Comparison of ENCODE assay signal across 8 cellular contexts in the genomic region with DNA sequence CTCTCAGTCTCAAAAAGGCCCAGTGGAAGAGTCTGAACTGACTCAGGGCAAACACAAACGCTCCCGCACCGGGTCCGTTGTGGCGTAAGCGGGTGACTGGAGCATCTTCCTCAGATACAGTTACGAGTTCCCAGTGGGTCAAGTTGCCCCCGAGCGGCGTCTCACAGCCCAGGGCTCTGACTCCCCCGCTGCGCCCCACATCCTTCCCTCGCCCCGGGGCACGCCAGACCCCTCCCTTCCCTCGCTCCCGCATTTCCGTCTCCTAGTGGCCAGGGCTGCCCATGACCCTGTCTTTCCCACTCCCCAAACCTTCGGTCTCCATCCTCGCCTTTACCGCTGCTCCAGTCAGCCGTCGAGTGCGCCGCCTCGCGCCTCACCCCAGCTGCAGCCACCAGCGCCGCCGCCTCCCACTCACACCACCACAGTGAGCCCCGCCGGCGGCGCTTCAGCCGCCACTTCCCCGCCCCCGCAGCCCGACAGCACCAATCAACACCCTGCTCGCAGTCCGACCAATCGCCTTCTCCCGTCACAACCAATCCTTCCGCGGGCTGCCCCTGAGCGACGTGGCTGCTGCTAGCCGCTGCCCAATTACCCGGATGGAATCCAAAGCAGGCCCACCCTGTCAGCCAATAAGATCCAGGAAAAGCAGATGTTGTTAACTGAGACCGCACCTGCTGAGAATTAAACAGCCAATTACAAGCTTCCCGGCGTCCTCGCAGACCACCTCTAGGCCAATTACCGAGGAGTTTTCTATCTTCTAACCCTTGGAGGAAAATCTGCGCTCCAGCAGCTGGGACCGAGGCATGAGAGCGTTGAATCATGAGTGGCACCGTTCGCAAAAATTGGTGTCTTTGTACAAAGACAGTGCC. TPM values are rescaled to one million over a fixed set of nuclear protein-coding genes. Genes with fewer than 3 reads are reported as not detected.
DNase-seq lines count a peak whose midpoint lies in the region; TF ChIP-seq lines count a peak whose summit lies in the region.

Gene TDRKH, minus strand, starts transcription at position 430 of the 869 bp plus-strand sequence. CDS start 7,478 bp downstream, outside the sequence.

- TF ChIP-seq RAD21 in neural cell (conservative IDR thresholded peaks at IDR 0.05) = peak; percentile 43

- TF ChIP-seq CTCF in Loucy (conservative IDR thresholded peaks at IDR 0.05; ENCODE audit: low read length) (peak; percentile 42), fibroblast of villous mesenchyme (IDR thresholded peaks at IDR 0.05; ENCODE audit: insufficient read depth, low read depth, low read length) (no peak), neural cell (IDR thresholded peaks at IDR 0.05; ENCODE audit: poor library complexity, severe bottlenecking) (peak; percentile 68), stomach (IDR thresholded peaks at IDR 0.05) (peak in 2 of 7 experiments; percentile 12 to 29)

- TF ChIP-seq POLR2A in stomach (IDR thresholded peaks at IDR 0.05) = peak in 1 of 4 donors; percentile 70

- H4K20me1 ChIP-seq in Loucy (ENCODE audit: insufficient read depth, low read length, poor library complexity, severe bottlenecking) (no peaks in the 10 kb centered on the region), neural cell (ENCODE audit: insufficient read depth) (no peaks in the 10 kb centered on the region)

- intact Hi-C loops in stomach (cut with DNase I; ENCODE audit: low total_unique reads) = no loop called here

- peak within 1 kb of the TSS; percentile 94 for H2AFZ ChIP-seq in Loucy (ENCODE audit: low read length)
- H2AFZ ChIP-seq in neural cell (ENCODE audit: low read depth, low read length) = peak within 1 kb of the TSS; percentile 71

- H3F3A ChIP-seq in Loucy (ENCODE audit: low read depth) = no peaks in the 10 kb centered on the region
- no peaks in the 10 kb centered on the region for H3F3A ChIP-seq in neural cell (ENCODE audit: insufficient read depth, low read length, poor library complexity, severe bottlenecking)

- H3K4me1 ChIP-seq in ES-I3 (ENCODE audit: insufficient read depth, low read length) (peaks cover 8% of the 10 kb centered on the region; the same call in 1 of the 2 replicates), Loucy (ENCODE audit: insufficient read depth, low read length, poor library complexity, severe bottlenecking) (peaks cover 17% of the 10 kb centered on the region), stomach (peaks cover 13 to 30% (median 20%) of the 10 kb centered on the region in 4 donors)

- 0 to 1% (median 0%) methylated on average over 44 to 58 of the region's 58 CpGs for WGBS in stomach, 5 donors

- H3K36me3 ChIP-seq in ES-I3 (ENCODE audit: insufficient read depth, low read length) (no peaks in the 10 kb centered on the region), H7 (replicated peaks; ENCODE audit: control insufficient read depth, insufficient read depth, low read length) (no peaks in the 10 kb centered on the region), Loucy (ENCODE audit: insufficient read depth, low read length) (no peaks in the 10 kb centered on the region), neural cell (ENCODE audit: insufficient read depth, low read length) (no peaks in the 10 kb centered on the region), stomach (peaks cover 0 to 6% (median 0%) of the 10 kb centered on the region in 4 donors)

- H3K9me2 ChIP-seq in Loucy (replicated peaks; ENCODE audit: low read depth, low read length) (no peaks in the 10 kb centered on the region), neural cell (ENCODE audit: insufficient read depth, low read length) (no peaks in the 10 kb centered on the region)

- H3K9ac ChIP-seq in ES-I3 (ENCODE audit: low read depth, low read length) (peak within 1 kb of the TSS; percentile 69), Loucy (ENCODE audit: low read depth, low read length, poor library complexity, severe bottlenecking) (peak within 1 kb of the TSS; percentile 66), neural cell (ENCODE audit: low read length) (peak within 1 kb of the TSS; percentile 71)

- H3K27ac ChIP-seq in neural cell (ENCODE audit: low read length) (peak within 1 kb of the TSS; percentile 78), stomach (peak within 1 kb of the TSS; percentile 41 to 77 (median 68))

- TF ChIP-seq EP300 in neural cell (conservative IDR thresholded peaks at IDR 0.05; ENCODE audit: poor library complexity, severe bottlenecking) (no peak), stomach (IDR thresholded peaks at IDR 0.05) (no peak)

- H3K27me3 ChIP-seq in H7 (ENCODE audit: control insufficient read depth, insufficient read depth, low read length) (peaks cover 12% of the 10 kb centered on the region; the same call in 1 of the 2 replicates), Loucy (ENCODE audit: insufficient read depth, low read length, poor library complexity, severe bottlenecking) (no peaks in the 10 kb centered on the region), neural cell (ENCODE audit: insufficient read depth, low read depth, low read length) (no peaks in the 10 kb centered on the region), stomach (no peaks in the 10 kb centered on the region)

- no peaks in the 10 kb centered on the region for H3K9me3 ChIP-seq in ES-I3 (ENCODE audit: control insufficient read depth, insufficient read depth, low read length)
- H3K9me3 ChIP-seq in Loucy (ENCODE audit: insufficient read depth, low read depth, low read length) = no peaks in the 10 kb centered on the region
- H3K9me3 ChIP-seq in neural cell (ENCODE audit: low read length) = no peaks in the 10 kb centered on the region
- no peaks in the 10 kb centered on the region for H3K9me3 ChIP-seq in stomach

- DNase-seq in H7 (peak; percentile 99), SHP77 (lab: John Stamatoyannopoulos, UW) (peak; percentile 100), fibroblast of villous mesenchyme (ENCODE audit: low read depth) (peak; percentile 100), stomach (peak; percentile 98)
- DNase-seq in activated effector memory CD4-positive, alpha-beta T cell treated with anti-CD3 and anti-CD28 coated beads, Interleukin-2, amount 50 U/mL, for 16 hours = peak; percentile 99

- H3K4me3 ChIP-seq in H7 (ENCODE audit: insufficient read depth, low read depth, low read length) (peak within 1 kb of the TSS; percentile 83), Loucy (ENCODE audit: low read length, poor library complexity, severe bottlenecking) (peak within 1 kb of the TSS; percentile 92), fibroblast of villous mesenchyme (ENCODE audit: low read depth, low read length) (peak within 1 kb of the TSS; percentile 69), neural cell (ENCODE audit: low read length) (peak within 1 kb of the TSS; percentile 85), stomach (peak within 1 kb of the TSS; percentile 71 to 94 (median 78))

- H3K4me2 ChIP-seq in Loucy (ENCODE audit: low read depth, low read length, poor library complexity, severe bottlenecking) (peak within 1 kb of the TSS; percentile 97), neural cell (ENCODE audit: low read length) (peak within 1 kb of the TSS; percentile 91)

- H3K79me2 ChIP-seq in Loucy (ENCODE audit: insufficient read depth, low read length) = peaks cover 9% of the 10 kb centered on the region; the same call in 1 of the 2 replicates
- peaks cover 22% of the 10 kb centered on the region for H3K79me2 ChIP-seq in neural cell (replicated peaks; ENCODE audit: insufficient read depth, low read length)

TF ChIP-seq in neural cell, 6 proteins besides CTCF, POLR2A, EP300 and RAD21:
- TF ChIP-seq TAF1 (IDR thresholded peaks at IDR 0.05; ENCODE audit: low read depth) (peak; percentile 92), REST (IDR thresholded peaks at IDR 0.05; ENCODE audit: borderline replicate concordance) (peak; percentile 48), MXI1 (conservative IDR thresholded peaks at IDR 0.05; ENCODE audit: poor library complexity, severe bottlenecking) (peak; percentile 94), EZH2 (IDR thresholded peaks at IDR 0.05; ENCODE audit: borderline replicate concordance, insufficient read depth, low read length, poor library complexity, severe bottlenecking) (no peak), SMC3 (conservative IDR thresholded peaks at IDR 0.05; ENCODE audit: poor library complexity) (peak; percentile 63), POLR2AphosphoS5 (IDR thresholded peaks at IDR 0.05) (peak; percentile 89)
TF ChIP-seq in neural cell: peak in this region for 5.

RNA-seq across cellular contexts. Expression of gene TDRKH, which starts in this region (rescaled TPM):
- total RNA-seq in H7 (2014; rRNA removed; shearing (Covaris generic)) = 20.9 and 25.0 TPM in 2 replicates
- total RNA-seq in fibroblast of villous mesenchyme (0.64 and 1.7 TPM in 2 replicates), stomach (10 to 100 TPM in 1 of 5 donors, 1 to 10 TPM in 3, under 1 TPM in 1; 0.29 to 30.4 (median 3.3) TPM)
- polyA plus RNA-seq in neural cell (19.5 and 26.5 TPM in 2 replicates), stomach (1 to 10 TPM; 1.9 to 2.6 (median 2.4) TPM)
- 24.6 and 28.6 TPM in 2 replicates for polyA minus RNA-seq in neural cell

Comparison
In these comparisons a context has a peak if more than half of its experiments do, and no peak if none do; other contexts are left out.
1. Peak in every context shown above with its lines: DNase-seq, H3K4me3 ChIP-seq and H3K27ac ChIP-seq.